13 cellular contexts compared by ENCODE assay signal in genomic region chr11:76794371-76795284, GRCh38. TPM values are rescaled to one million over a fixed set of nuclear protein-coding genes. Genes with fewer than 3 reads are reported as not detected.
A peak's percentile ranks its signal among the peaks of the same experiment; 100 is the strongest.
DNase-seq lines count a peak whose midpoint lies in the region; ATAC-seq and TF ChIP-seq lines count a peak whose summit lies in the region.
"Had no signal": no experiment of that assay in that cellular context is flagged by ENCODE, and none has a peak within 500 bp of the region (broad histone marks: within the 10 kb centered on the region; RNA-seq: fewer than 3 reads in every experiment).

No MANE protein-coding gene starts in this region.

- H3K36me3 ChIP-seq in adipocyte (ENCODE audit: control insufficient read depth, insufficient read depth, low read length, severe bottlenecking) (peaks cover 52% of the 10 kb centered on the region), suprapubic skin (peaks cover 26% of the 10 kb centered on the region)

- intact Hi-C loops in lower leg skin (cut with DNase I; ENCODE audit: low total_unique reads): loop anchor here (5.0 kb wide), 1 partner anchor 62 kb away; no protein-coding TSS in a partner anchor
- intact Hi-C loops in activated CD4-positive, alpha-beta T cell treated with anti-CD3 and anti-CD28 coated beads, Interleukin-2, amount 10 ng/mL, durations not matched to agents 24 days and 14 days (cut with micrococcal nuclease): no loop called here

- H3K27me3 Mint-ChIP-seq in activated CD4-positive, alpha-beta T cell treated with anti-CD3 and anti-CD28 coated beads, Interleukin-2, amount 10 ng/mL, durations not matched to agents 24 days and 14 days: peaks cover 14% of the 10 kb centered on the region

- H3K9me3 ChIP-seq in adipocyte (ENCODE audit: control insufficient read depth, low read length) (no peaks in the 10 kb centered on the region), suprapubic skin (no peaks in the 10 kb centered on the region)

- H3K27me3 ChIP-seq in adipocyte (replicated peaks; ENCODE audit: control insufficient read depth, insufficient read depth, low read length) (no peaks in the 10 kb centered on the region), suprapubic skin (no peaks in the 10 kb centered on the region)

- DNase-seq in GM13976 (ENCODE audit: low spot score): peak; percentile 25
- no peak for DNase-seq in adipocyte (ENCODE audit: low read depth)
- DNase-seq in lower leg skin (ENCODE audit: low spot score in 2 of 2): peak; percentile 11 to 71
- DNase-seq in suprapubic skin (ENCODE audit: low spot score in 2 of 2): peak in 1 of 2 donors; percentile 72
- no peak for DNase-seq in anterior cingulate cortex (lab: John Stamatoyannopoulos, UW)
- DNase-seq in activated CD4-positive, alpha-beta T cell treated with anti-CD3 and anti-CD28 coated beads, Interleukin-2, amount 10 ng/mL, durations not matched to agents 24 days and 14 days: no peak
- DNase-seq: activated CD4-positive, alpha-beta memory T cell treated with anti-CD3 and anti-CD28 coated beads for 36 hours; DMS53; NCI-H2029 had no signal

- TF ChIP-seq EP300 in suprapubic skin (IDR thresholded peaks at IDR 0.05): no peak

- in situ Hi-C loops in GM13976 (cut with MboI; ENCODE audit: low sequenced_read_pairs, unreplicated experiment): no loop called here

- 81 to 82% methylated on average over 12 of the region's 12 CpGs for WGBS in lower leg skin, 2 donors
- 82% methylated on average over 8 of the region's 12 CpGs for WGBS in suprapubic skin

- peaks cover 70% of the 10 kb centered on the region for H3K4me1 ChIP-seq in adipocyte (ENCODE audit: control insufficient read depth, insufficient read depth, low read length)
- H3K4me1 ChIP-seq in suprapubic skin: peaks cover 96% of the 10 kb centered on the region

- H3K27ac ChIP-seq in suprapubic skin: peak overlapping the region; percentile 63

- H3K27ac Mint-ChIP-seq in activated CD4-positive, alpha-beta T cell treated with anti-CD3 and anti-CD28 coated beads, Interleukin-2, amount 10 ng/mL, durations not matched to agents 24 days and 14 days: no peak overlapping the region
- H3K27ac Mint-ChIP-seq: activated CD4-positive, alpha-beta memory T cell treated with anti-CD3 and anti-CD28 coated beads for 36 hours had no signal

- no peaks in the 10 kb centered on the region for H3K9me3 Mint-ChIP-seq in activated CD4-positive, alpha-beta T cell treated with anti-CD3 and anti-CD28 coated beads, Interleukin-2, amount 10 ng/mL, durations not matched to agents 24 days and 14 days
- H3K9me3 Mint-ChIP-seq: activated CD4-positive, alpha-beta memory T cell treated with anti-CD3 and anti-CD28 coated beads for 36 hours had no signal

- no peak overlapping the region for H3K4me3 ChIP-seq in adipocyte (ENCODE audit: low read length)
- H3K4me3 ChIP-seq in lower leg skin (ENCODE audit: low read depth, poor library complexity, severe bottlenecking): no peak overlapping the region
- H3K4me3 ChIP-seq in suprapubic skin: no peak overlapping the region
- H3K4me3 ChIP-seq: HAP-1 had no signal

- peaks cover 3% of the 10 kb centered on the region for H3K36me3 Mint-ChIP-seq in activated CD4-positive, alpha-beta T cell treated with anti-CD3 and anti-CD28 coated beads, Interleukin-2, amount 10 ng/mL, durations not matched to agents 24 days and 14 days (ENCODE audit: low read depth)
- H3K36me3 Mint-ChIP-seq: activated CD4-positive, alpha-beta memory T cell treated with anti-CD3 and anti-CD28 coated beads for 36 hours had no signal

- no peak for ATAC-seq in GM21786 (IDR thresholded peaks at IDR 0.05; ENCODE audit: unreplicated experiment)
- ATAC-seq in GM21619 (IDR thresholded peaks at IDR 0.05; ENCODE audit: unreplicated experiment): no peak
- ATAC-seq: Panc1 had no signal

- peaks cover 6% of the 10 kb centered on the region for H3K4me1 Mint-ChIP-seq in activated CD4-positive, alpha-beta T cell treated with anti-CD3 and anti-CD28 coated beads, Interleukin-2, amount 10 ng/mL, durations not matched to agents 24 days and 14 days

- no peak for TF ChIP-seq POLR2A in lower leg skin (IDR thresholded peaks at IDR 0.05)
- no peak for TF ChIP-seq POLR2A in suprapubic skin (IDR thresholded peaks at IDR 0.05)

- TF ChIP-seq CTCF in GM13976 (IDR thresholded peaks at IDR 0.05; ENCODE audit: borderline replicate concordance, control extremely low read depth, extremely low read depth, insufficient read depth, missing control alignments): no peak
- TF ChIP-seq CTCF in lower leg skin (IDR thresholded peaks at IDR 0.05): no peak
- no peak for TF ChIP-seq CTCF in suprapubic skin (IDR thresholded peaks at IDR 0.05)

- H3K9ac ChIP-seq in adipocyte (ENCODE audit: low read length): peak overlapping the region; percentile 60

- no peak overlapping the region for H3K4me3 Mint-ChIP-seq in activated CD4-positive, alpha-beta T cell treated with anti-CD3 and anti-CD28 coated beads, Interleukin-2, amount 10 ng/mL, durations not matched to agents 24 days and 14 days
- H3K4me3 Mint-ChIP-seq: activated CD4-positive, alpha-beta memory T cell treated with anti-CD3 and anti-CD28 coated beads for 36 hours had no signal

RNA-seq across cellular contexts. Expression of gene TSKU, which starts 11.5 kb away (rescaled TPM):
- 100 to 1,000 TPM; 113 to 125 (median 120) TPM for total RNA-seq in lower leg skin
- 100 to 1,000 TPM in 3 of 4 donors, 10 to 100 TPM in 1; 85.5 to 155 (median 128) TPM for total RNA-seq in suprapubic skin
- 3.4 and 5.2 TPM in 2 replicates for total RNA-seq in activated CD4-positive, alpha-beta T cell treated with anti-CD3 and anti-CD28 coated beads, Interleukin-2, amount 10 ng/mL, durations not matched to agents 24 days and 14 days

Comparison
In these comparisons a context has a peak if more than half of its experiments do, and no peak if none do; other contexts are left out.
1. DNase-seq: peak in GM13976 (single experiment) and lower leg skin (2 of 2); none in adipocyte (single experiment), anterior cingulate cortex (0 of 58) and activated CD4-positive, alpha-beta T cell treated with anti-CD3 and anti-CD28 coated beads, Interleukin-2, amount 10 ng/mL, durations not matched to agents 24 days and 14 days (single experiment).
2. RNA of gene TSKU, which starts 11.5 kb away (total RNA-seq): 85.5 to 155 TPM in suprapubic skin and 113 to 125 TPM in lower leg skin; 3.4 to 5.2 TPM in activated CD4-positive, alpha-beta T cell treated with anti-CD3 and anti-CD28 coated beads, Interleukin-2, amount 10 ng/mL, durations not matched to agents 24 days and 14 days; every median in the first group is over 10 times any median in the second.